In the genomic region with DNA sequence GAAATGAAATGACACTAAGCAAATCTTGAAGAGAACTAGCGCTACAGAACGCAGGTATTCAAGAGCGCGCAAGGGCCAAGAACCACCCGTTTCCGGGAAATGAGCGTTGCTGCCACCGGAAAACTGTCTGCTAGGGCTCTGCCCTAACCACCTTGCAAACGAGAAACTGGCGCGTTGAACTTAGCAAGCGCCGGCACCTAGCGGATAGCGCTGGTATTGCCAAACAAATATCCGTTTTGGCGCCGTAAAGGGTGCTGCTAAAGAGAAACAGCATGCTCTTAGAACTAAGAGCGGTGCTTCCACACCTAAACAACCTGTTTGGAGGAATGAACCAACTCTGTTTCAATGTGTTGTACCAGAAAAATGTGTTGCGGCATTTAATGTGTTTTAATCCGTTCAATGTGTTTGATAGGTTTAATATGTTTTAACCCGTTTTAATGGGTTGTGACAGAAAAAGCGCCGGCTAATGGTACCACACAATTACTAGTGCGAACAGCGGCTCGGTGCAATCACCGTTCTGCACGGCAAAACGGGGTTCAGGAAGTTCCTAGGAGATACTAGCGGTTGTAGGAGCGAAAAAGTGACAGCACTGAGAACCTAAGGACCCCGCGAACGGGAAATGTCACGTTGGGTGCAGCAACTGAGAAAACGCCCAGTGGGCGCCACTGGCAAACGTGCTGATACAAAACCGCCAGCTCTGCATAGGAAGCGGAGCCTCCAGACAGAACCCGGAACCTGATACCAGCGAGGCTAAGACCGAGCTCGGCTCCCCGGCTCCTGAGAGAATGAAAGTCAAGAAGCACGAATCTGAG, we compare ENCODE assay signal across 1 cellular context.
TF ChIP-seq lines count a peak whose summit lies in the region.

A gene with protein sequence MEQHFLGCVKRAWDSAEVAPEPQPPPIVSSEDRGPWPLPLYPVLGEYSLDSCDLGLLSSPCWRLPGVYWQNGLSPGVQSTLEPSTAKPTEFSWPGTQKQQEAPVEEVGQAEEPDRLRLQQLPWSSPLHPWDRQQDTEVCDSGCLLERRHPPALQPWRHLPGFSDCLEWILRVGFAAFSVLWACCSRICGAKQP (minus strand): TSS at position 33 of the 812 bp plus-strand sequence. CDS start 273 bp downstream, outside the sequence.

TF ChIP-seq in K562, 482 proteins besides CTCF, POLR2A, EP300 and RAD21 (continued from another document and continues in another):
- TF ChIP-seq, protein P1, sequence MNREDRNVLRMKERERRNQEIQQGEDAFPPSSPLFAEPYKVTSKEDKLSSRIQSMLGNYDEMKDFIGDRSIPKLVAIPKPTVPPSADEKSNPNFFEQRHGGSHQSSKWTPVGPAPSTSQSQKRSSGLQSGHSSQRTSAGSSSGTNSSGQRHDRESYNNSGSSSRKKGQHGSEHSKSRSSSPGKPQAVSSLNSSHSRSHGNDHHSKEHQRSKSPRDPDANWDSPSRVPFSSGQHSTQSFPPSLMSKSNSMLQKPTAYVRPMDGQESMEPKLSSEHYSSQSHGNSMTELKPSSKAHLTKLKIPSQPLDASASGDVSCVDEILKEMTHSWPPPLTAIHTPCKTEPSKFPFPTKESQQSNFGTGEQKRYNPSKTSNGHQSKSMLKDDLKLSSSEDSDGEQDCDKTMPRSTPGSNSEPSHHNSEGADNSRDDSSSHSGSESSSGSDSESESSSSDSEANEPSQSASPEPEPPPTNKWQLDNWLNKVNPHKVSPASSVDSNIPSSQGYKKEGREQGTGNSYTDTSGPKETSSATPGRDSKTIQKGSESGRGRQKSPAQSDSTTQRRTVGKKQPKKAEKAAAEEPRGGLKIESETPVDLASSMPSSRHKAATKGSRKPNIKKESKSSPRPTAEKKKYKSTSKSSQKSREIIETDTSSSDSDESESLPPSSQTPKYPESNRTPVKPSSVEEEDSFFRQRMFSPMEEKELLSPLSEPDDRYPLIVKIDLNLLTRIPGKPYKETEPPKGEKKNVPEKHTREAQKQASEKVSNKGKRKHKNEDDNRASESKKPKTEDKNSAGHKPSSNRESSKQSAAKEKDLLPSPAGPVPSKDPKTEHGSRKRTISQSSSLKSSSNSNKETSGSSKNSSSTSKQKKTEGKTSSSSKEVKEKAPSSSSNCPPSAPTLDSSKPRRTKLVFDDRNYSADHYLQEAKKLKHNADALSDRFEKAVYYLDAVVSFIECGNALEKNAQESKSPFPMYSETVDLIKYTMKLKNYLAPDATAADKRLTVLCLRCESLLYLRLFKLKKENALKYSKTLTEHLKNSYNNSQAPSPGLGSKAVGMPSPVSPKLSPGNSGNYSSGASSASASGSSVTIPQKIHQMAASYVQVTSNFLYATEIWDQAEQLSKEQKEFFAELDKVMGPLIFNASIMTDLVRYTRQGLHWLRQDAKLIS (CRISPR knock-in tag; IDR thresholded peaks at IDR 0.05), result no peak; the same call in 1 of the 2 replicates
- peak; percentile 97 for TF ChIP-seq RB1 (IDR thresholded peaks at IDR 0.05; ENCODE audit: low read depth)
- no peak for TF ChIP-seq ZNF121 (CRISPR knock-in tag; conservative IDR thresholded peaks at IDR 0.05)
- no peak for TF ChIP-seq MCM7 (IDR thresholded peaks at IDR 0.05)
- TF ChIP-seq ESRRB (CRISPR knock-in tag; IDR thresholded peaks at IDR 0.05; ENCODE audit: borderline replicate concordance), result no peak
- no peak for TF ChIP-seq TEAD1 (CRISPR knock-in tag; IDR thresholded peaks at IDR 0.05)
- no peak for TF ChIP-seq POLR2B (IDR thresholded peaks at IDR 0.05; ENCODE audit: low read depth, partially characterized antibody)
- TF ChIP-seq ZBTB1 (CRISPR knock-in tag; IDR thresholded peaks at IDR 0.05; ENCODE audit: borderline replicate concordance, low read depth), result no peak
- TF ChIP-seq, protein P2, sequence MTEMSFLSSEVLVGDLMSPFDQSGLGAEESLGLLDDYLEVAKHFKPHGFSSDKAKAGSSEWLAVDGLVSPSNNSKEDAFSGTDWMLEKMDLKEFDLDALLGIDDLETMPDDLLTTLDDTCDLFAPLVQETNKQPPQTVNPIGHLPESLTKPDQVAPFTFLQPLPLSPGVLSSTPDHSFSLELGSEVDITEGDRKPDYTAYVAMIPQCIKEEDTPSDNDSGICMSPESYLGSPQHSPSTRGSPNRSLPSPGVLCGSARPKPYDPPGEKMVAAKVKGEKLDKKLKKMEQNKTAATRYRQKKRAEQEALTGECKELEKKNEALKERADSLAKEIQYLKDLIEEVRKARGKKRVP (CRISPR knock-in tag; IDR thresholded peaks at IDR 0.05), result no peak
- TF ChIP-seq SPI1 (IDR thresholded peaks at IDR 0.05; ENCODE audit: borderline replicate concordance, low read depth, low read length), result no peak; the same call in 1 of the 2 replicates
- 0 out of 2 replicates have a peak, but pooled peaks have one; percentile 66 for TF ChIP-seq ATF6 (CRISPR knock-in tag; IDR thresholded peaks at IDR 0.05)
- no peak for TF ChIP-seq ZNF57 (CRISPR knock-in tag; IDR thresholded peaks at IDR 0.05)
- TF ChIP-seq MEF2D (tag; conservative IDR thresholded peaks at IDR 0.05; ENCODE audit: low read depth), result no peak
- TF ChIP-seq SIN3B (IDR thresholded peaks at IDR 0.05; ENCODE audit: low read depth), result no peak
- TF ChIP-seq SLC30A9 (CRISPR knock-in tag; IDR thresholded peaks at IDR 0.05), result no peak
- TF ChIP-seq, protein P3, sequence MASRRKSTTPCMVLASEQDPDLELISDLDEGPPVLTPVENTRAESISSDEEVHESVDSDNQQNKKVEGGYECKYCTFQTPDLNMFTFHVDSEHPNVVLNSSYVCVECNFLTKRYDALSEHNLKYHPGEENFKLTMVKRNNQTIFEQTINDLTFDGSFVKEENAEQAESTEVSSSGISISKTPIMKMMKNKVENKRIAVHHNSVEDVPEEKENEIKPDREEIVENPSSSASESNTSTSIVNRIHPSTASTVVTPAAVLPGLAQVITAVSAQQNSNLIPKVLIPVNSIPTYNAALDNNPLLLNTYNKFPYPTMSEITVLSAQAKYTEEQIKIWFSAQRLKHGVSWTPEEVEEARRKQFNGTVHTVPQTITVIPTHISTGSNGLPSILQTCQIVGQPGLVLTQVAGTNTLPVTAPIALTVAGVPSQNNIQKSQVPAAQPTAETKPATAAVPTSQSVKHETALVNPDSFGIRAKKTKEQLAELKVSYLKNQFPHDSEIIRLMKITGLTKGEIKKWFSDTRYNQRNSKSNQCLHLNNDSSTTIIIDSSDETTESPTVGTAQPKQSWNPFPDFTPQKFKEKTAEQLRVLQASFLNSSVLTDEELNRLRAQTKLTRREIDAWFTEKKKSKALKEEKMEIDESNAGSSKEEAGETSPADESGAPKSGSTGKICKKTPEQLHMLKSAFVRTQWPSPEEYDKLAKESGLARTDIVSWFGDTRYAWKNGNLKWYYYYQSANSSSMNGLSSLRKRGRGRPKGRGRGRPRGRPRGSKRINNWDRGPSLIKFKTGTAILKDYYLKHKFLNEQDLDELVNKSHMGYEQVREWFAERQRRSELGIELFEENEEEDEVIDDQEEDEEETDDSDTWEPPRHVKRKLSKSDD (conservative IDR thresholded peaks at IDR 0.05; ENCODE audit: low read length), result peak; percentile 34
- no peak for TF ChIP-seq GATA2 (CRISPR knock-in tag; IDR thresholded peaks at IDR 0.05)
- TF ChIP-seq, protein P4, sequence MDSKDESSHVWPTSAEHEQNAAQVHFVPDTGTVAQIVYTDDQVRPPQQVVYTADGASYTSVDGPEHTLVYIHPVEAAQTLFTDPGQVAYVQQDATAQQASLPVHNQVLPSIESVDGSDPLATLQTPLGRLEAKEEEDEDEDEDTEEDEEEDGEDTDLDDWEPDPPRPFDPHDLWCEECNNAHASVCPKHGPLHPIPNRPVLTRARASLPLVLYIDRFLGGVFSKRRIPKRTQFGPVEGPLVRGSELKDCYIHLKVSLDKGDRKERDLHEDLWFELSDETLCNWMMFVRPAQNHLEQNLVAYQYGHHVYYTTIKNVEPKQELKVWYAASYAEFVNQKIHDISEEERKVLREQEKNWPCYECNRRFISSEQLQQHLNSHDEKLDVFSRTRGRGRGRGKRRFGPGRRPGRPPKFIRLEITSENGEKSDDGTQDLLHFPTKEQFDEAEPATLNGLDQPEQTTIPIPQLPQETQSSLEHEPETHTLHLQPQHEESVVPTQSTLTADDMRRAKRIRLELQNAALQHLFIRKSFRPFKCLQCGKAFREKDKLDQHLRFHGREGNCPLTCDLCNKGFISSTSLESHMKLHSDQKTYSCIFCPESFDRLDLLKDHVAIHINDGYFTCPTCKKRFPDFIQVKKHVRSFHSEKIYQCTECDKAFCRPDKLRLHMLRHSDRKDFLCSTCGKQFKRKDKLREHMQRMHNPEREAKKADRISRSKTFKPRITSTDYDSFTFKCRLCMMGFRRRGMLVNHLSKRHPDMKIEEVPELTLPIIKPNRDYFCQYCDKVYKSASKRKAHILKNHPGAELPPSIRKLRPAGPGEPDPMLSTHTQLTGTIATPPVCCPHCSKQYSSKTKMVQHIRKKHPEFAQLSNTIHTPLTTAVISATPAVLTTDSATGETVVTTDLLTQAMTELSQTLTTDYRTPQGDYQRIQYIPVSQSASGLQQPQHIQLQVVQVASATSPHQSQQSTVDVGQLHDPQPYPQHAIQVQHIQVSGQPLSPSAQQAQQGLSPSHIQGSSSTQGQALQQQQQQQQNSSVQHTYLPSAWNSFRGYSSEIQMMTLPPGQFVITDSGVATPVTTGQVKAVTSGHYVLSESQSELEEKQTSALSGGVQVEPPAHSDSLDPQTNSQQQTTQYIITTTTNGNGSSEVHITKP (IDR thresholded peaks at IDR 0.05; ENCODE audit: partially characterized antibody), result no peak
- TF ChIP-seq GATAD2A (IDR thresholded peaks at IDR 0.05), result peak; percentile 20; the same call in 1 of the 2 replicates
- TF ChIP-seq ZNF717 (CRISPR knock-in tag; IDR thresholded peaks at IDR 0.05), result no peak
- 0 out of 2 replicates have a peak, but pooled peaks have one; percentile 24 for TF ChIP-seq FOXJ2 (tag; IDR thresholded peaks at IDR 0.05)
- no peak for TF ChIP-seq RBM14 (IDR thresholded peaks at IDR 0.05; ENCODE audit: borderline replicate concordance, insufficient read depth, low read depth, low read length)
- TF ChIP-seq CREB5 (CRISPR knock-in tag; IDR thresholded peaks at IDR 0.05), result no peak
- no peak for TF ChIP-seq ZNF41 (CRISPR knock-in tag; conservative IDR thresholded peaks at IDR 0.05)
- no peak for TF ChIP-seq CGGBP1 (CRISPR knock-in tag; IDR thresholded peaks at IDR 0.05)
- peak; percentile 65 for TF ChIP-seq SMC3 (conservative IDR thresholded peaks at IDR 0.05; ENCODE audit: insufficient read depth, low read depth, low read length)
- TF ChIP-seq ELK3 (CRISPR knock-in tag; IDR thresholded peaks at IDR 0.05), result no peak
- TF ChIP-seq TEAD2 (tag; IDR thresholded peaks at IDR 0.05), result no peak; the same call in 1 of the 2 replicates
- TF ChIP-seq MAFF (IDR thresholded peaks at IDR 0.05; ENCODE audit: low read length), result no peak
- TF ChIP-seq HMGN3 (IDR thresholded peaks at IDR 0.05; ENCODE audit: borderline replicate concordance, extremely low read depth, insufficient read length, low read depth, low read length), result no peak
- peak; percentile 79; the same call in 1 of the 2 replicates for TF ChIP-seq LCOR (CRISPR knock-in tag; IDR thresholded peaks at IDR 0.05)
- no peak for TF ChIP-seq CHCHD3 (CRISPR knock-in tag; IDR thresholded peaks at IDR 0.05)
- no peak; the same call in 1 of the 2 replicates for TF ChIP-seq ZNF263 (CRISPR knock-in tag; IDR thresholded peaks at IDR 0.05; ENCODE audit: borderline replicate concordance)
- TF ChIP-seq SAFB (IDR thresholded peaks at IDR 0.05; ENCODE audit: borderline replicate concordance, low read depth, low read length), result no peak
- TF ChIP-seq, protein P5, sequence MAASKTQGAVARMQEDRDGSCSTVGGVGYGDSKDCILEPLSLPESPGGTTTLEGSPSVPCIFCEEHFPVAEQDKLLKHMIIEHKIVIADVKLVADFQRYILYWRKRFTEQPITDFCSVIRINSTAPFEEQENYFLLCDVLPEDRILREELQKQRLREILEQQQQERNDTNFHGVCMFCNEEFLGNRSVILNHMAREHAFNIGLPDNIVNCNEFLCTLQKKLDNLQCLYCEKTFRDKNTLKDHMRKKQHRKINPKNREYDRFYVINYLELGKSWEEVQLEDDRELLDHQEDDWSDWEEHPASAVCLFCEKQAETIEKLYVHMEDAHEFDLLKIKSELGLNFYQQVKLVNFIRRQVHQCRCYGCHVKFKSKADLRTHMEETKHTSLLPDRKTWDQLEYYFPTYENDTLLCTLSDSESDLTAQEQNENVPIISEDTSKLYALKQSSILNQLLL (CRISPR knock-in tag; IDR thresholded peaks at IDR 0.05; ENCODE audit: borderline replicate concordance), result no peak
- no peak for TF ChIP-seq PHB2 (IDR thresholded peaks at IDR 0.05; ENCODE audit: low read depth)
- TF ChIP-seq DIDO1 (tag; IDR thresholded peaks at IDR 0.05; ENCODE audit: low read depth), result no peak
